In the genomic region with DNA sequence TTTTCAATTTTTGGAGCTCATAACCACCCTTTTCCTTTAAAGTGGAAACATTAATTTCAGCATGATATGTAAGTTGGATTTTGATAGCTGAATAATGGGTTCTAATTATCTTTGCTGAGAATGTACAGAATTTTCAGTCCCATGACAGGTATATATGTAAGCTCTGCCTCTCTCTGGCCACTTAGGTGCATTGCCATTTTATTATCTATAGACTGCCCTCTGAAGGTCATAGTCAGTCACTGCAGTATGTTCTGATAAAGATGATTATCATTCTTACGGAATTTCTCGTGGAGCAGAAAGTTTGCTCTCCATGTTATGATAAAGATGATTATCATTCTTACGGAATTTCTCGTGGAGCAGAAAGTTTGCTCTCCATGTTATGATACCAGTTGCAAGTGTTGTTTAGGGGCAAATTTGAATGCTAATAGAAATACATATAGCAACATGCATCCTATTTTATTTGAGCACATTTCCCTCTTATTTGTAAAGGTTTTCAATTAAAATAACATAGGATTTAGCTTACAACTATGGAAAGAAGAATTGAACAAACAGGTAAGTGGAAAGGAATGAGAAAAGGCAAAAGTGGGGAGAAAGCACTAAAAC, we compare ENCODE assay signal across 9 cellular contexts. TPM values are rescaled to one million over a fixed set of nuclear protein-coding genes. Genes with fewer than 3 reads are reported as not detected.
A peak's percentile ranks its signal among the peaks of the same experiment; 100 is the strongest.
DNase-seq lines count a peak whose midpoint lies in the region; ATAC-seq, FAIRE-seq and TF ChIP-seq lines count a peak whose summit lies in the region.
"Had no signal": no experiment of that assay in that cellular context is flagged by ENCODE, and none has a peak within 500 bp of the region (broad histone marks: within the 10 kb centered on the region; RNA-seq: fewer than 3 reads in every experiment).

No MANE protein-coding gene starts in this region.

- no peak overlapping the region for H3K4me3 ChIP-seq in A549
- H3K4me3 ChIP-seq in GM23248: no peak overlapping the region

- peak; percentile 75 to 88; a peak in 4 of 6 replicates for ATAC-seq in A549

- peaks cover 14% of the 10 kb centered on the region for H3F3A ChIP-seq in GM23248 (ENCODE audit: insufficient read depth)

- H4K20me1 ChIP-seq in GM23248 (ENCODE audit: insufficient read depth): no peaks in the 10 kb centered on the region

- WGBS in A549 (ENCODE audit: missing lambda C conversion rate): 5% methylated on average over 4 of the region's 4 CpGs
- WGBS in GM23248 (ENCODE audit: low coverage in 1 of 2, low lambda C conversion rate in 2 of 2, missing lambda C conversion rate in 2 of 2), 2 experiments: 47 to 51% methylated on average over 4 of the region's 4 CpGs

- H3K9ac ChIP-seq in GM23248: no peak overlapping the region

- TF ChIP-seq POLR2A in A549 (IDR thresholded peaks at IDR 0.05; ENCODE audit: low read length) (no peak), erythroblast (IDR thresholded peaks at IDR 0.05; ENCODE audit: low read length) (no peak)

- POLR2A ChIA-PET in A549 (lab: Yijun Ruan, JAX): no interaction called here

- no peak for TF ChIP-seq EP300 in A549 (IDR thresholded peaks at IDR 0.05)

- no peak overlapping the region for H2AFZ ChIP-seq in GM23248

- DNase-seq in A549 (ENCODE audit: low read depth in 1 of 2, low spot score in 1 of 2) (peak; percentile 10 to 60), GM03348 (ENCODE audit: low spot score) (peak; percentile 24), GM23248 (peak; percentile 77), KBM-7 (peak; percentile 42), RPMI7951 (ENCODE audit: low read depth) (peak; percentile 47), erythroblast (lab: John Stamatoyannopoulos, UW) (peak; percentile 53 to 54), pons (ENCODE audit: low spot score) (peak; percentile 69)
- no peak for DNase-seq in stimulated activated CD8-positive, alpha-beta memory T cell treated with anti-CD3 and anti-CD28 coated beads, Interleukin-4, amount 100 ng/mL, for 48 hours

- H3K4me2 ChIP-seq in A549: no peak overlapping the region
- H3K4me2 ChIP-seq in GM23248 (ENCODE audit: unreplicated experiment): no peak overlapping the region

- no peak for FAIRE-seq in A549 (lab: Jason Lieb, UNC)

- TF ChIP-seq CTCF in A549 (IDR thresholded peaks at IDR 0.05): peak; percentile 83

- no peaks in the 10 kb centered on the region for H3K79me2 ChIP-seq in GM23248 (ENCODE audit: insufficient read depth)

- no peak overlapping the region for H3K27ac ChIP-seq in A549
- no peak overlapping the region for H3K27ac ChIP-seq in GM23248

- no peaks in the 10 kb centered on the region for H3K36me3 ChIP-seq in GM23248 (ENCODE audit: low read depth)

- in situ Hi-C loops in GM23248 (cut with MboI) (no loop called here), KBM-7 (cut with MboI; ENCODE audit: low pct_unique_long_range_greater_than_20kb, low sequenced_read_pairs) (no loop called here)

- no peaks in the 10 kb centered on the region for H3K9me3 ChIP-seq in A549
- no peaks in the 10 kb centered on the region for H3K9me3 ChIP-seq in GM23248 (ENCODE audit: low read depth)

- no peaks in the 10 kb centered on the region for H3K9me2 ChIP-seq in GM23248 (ENCODE audit: insufficient read depth)

- H3K4me1 ChIP-seq in A549 (peaks cover 23% of the 10 kb centered on the region), GM23248 (ENCODE audit: insufficient read depth) (peaks cover 32% of the 10 kb centered on the region)

- TF ChIP-seq RAD21 in A549 (conservative IDR thresholded peaks at IDR 0.05 in 1 of 2, IDR thresholded peaks at IDR 0.05 in 1 of 2): peak; percentile 58 to 65

- CTCF ChIA-PET in A549 (lab: Yijun Ruan, JAX): interaction anchor here (0.6 to 2.8 kb wide), 23 partner anchors 10 to 768 kb away, joined by 3 to 17 read pairs (median 4); no protein-coding TSS in a partner anchor

- H3K27me3 ChIP-seq in GM23248 (replicated peaks; ENCODE audit: insufficient read depth): 0 out of 2 replicates have a peak, but pooled peaks cover 3% of the 10 kb centered on the region

TF ChIP-seq in A549, 52 proteins besides CTCF, POLR2A, EP300 and RAD21:
- TF ChIP-seq JUNB (IDR thresholded peaks at IDR 0.05): no peak
- peak; percentile 26; the same call in 1 of the 2 replicates for TF ChIP-seq GATA3 (IDR thresholded peaks at IDR 0.05; ENCODE audit: borderline replicate concordance)
- TF ChIP-seq JUN (IDR thresholded peaks at IDR 0.05): no peak
- no peak for TF ChIP-seq SREBF2 (IDR thresholded peaks at IDR 0.05)
- no peak for TF ChIP-seq ZSCAN20 (CRISPR knock-in tag; IDR thresholded peaks at IDR 0.05)
- TF ChIP-seq, protein P1, sequence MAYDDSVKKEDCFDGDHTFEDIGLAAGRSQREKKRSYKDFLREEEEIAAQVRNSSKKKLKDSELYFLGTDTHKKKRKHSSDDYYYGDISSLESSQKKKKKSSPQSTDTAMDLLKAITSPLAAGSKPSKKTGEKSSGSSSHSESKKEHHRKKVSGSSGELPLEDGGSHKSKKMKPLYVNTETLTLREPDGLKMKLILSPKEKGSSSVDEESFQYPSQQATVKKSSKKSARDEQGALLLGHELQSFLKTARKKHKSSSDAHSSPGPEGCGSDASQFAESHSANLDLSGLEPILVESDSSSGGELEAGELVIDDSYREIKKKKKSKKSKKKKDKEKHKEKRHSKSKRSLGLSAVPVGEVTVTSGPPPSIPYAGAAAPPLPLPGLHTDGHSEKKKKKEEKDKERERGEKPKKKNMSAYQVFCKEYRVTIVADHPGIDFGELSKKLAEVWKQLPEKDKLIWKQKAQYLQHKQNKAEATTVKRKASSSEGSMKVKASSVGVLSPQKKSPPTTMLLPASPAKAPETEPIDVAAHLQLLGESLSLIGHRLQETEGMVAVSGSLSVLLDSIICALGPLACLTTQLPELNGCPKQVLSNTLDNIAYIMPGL (CRISPR knock-in tag; IDR thresholded peaks at IDR 0.05; ENCODE audit: borderline replicate concordance): no peak
- TF ChIP-seq, protein P2, sequence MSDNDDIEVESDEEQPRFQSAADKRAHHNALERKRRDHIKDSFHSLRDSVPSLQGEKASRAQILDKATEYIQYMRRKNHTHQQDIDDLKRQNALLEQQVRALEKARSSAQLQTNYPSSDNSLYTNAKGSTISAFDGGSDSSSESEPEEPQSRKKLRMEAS (IDR thresholded peaks at IDR 0.05): no peak
- TF ChIP-seq ZC3H11A (IDR thresholded peaks at IDR 0.05): no peak
- TF ChIP-seq, protein P3, sequence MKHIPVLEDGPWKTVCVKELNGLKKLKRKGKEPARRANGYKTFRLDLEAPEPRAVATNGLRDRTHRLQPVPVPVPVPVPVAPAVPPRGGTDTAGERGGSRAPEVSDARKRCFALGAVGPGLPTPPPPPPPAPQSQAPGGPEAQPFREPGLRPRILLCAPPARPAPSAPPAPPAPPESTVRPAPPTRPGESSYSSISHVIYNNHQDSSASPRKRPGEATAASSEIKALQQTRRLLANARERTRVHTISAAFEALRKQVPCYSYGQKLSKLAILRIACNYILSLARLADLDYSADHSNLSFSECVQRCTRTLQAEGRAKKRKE (CRISPR knock-in tag; IDR thresholded peaks at IDR 0.05; ENCODE audit: low read depth): no peak
- TF ChIP-seq ESRRA (IDR thresholded peaks at IDR 0.05; ENCODE audit: borderline replicate concordance, low read length): no peak
- TF ChIP-seq SMC3 (IDR thresholded peaks at IDR 0.05): peak; percentile 75
- TF ChIP-seq HOXA7 (CRISPR knock-in tag; IDR thresholded peaks at IDR 0.05): no peak
- TF ChIP-seq HOXB5 (CRISPR knock-in tag; IDR thresholded peaks at IDR 0.05): no peak
- no peak for TF ChIP-seq KDM5A (IDR thresholded peaks at IDR 0.05)
- no peak for TF ChIP-seq NPAS2 (CRISPR knock-in tag; IDR thresholded peaks at IDR 0.05; ENCODE audit: borderline replicate concordance)
- TF ChIP-seq, protein P4, sequence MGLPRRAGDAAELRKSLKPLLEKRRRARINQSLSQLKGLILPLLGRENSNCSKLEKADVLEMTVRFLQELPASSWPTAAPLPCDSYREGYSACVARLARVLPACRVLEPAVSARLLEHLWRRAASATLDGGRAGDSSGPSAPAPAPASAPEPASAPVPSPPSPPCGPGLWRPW (IDR thresholded peaks at IDR 0.05): no peak
TF ChIP-seq in A549: peak in this region for 2.

RNA-seq across cellular contexts. Expression of a gene that starts 10.4 kb away (rescaled TPM):
- polyA plus RNA-seq in A549 (2011; rRNA removed): 1.1 and 1.8 TPM in 2 replicates
- polyA plus RNA-seq in A549 (2012; cell fraction: cytosol; rRNA removed): 1.4 and 1.7 TPM in 2 replicates
- polyA plus RNA-seq in A549 (2012; cell fraction: nucleus; rRNA removed): 0.60 and 0.64 TPM in 2 replicates
- polyA plus RNA-seq in A549 (2017; fragmentation: RNase III; extraction: RNeasy Plus Mini Kit Qiagen cat#74134 plus additional on column Dnase treatment): 4.0 to 4.5 TPM (median 4.5 TPM) in 3 replicates
- 0.54 TPM in 1 of 2 replicates, not detected in the other for polyA minus RNA-seq in A549 (2011; rRNA and poly(A)+ RNA removed)
- total RNA-seq in GM23248 (2014; rRNA removed; shearing (Covaris generic)): not detected in 2 replicates
- polyA plus RNA-seq in GM23248 (2016; fragmentation: Nextera tagmentation; extraction: Ambion mirVana): 0.96 and 0.98 TPM in 2 replicates
- 1.1 and 1.8 TPM in 2 replicates for total RNA-seq in RPMI7951 (2014; rRNA removed; shearing (Covaris generic))
- polyA plus RNA-seq: IgD-negative memory B cell had no signal

RNA-seq across cellular contexts. Expression of a gene that starts 35.1 kb away (rescaled TPM):
- polyA plus RNA-seq in A549 (2011; rRNA removed): not detected in 2 replicates
- not detected in 2 replicates for polyA plus RNA-seq in A549 (2012; cell fraction: cytosol; rRNA removed)
- not detected in 2 replicates for polyA plus RNA-seq in A549 (2012; cell fraction: nucleus; rRNA removed)
- polyA plus RNA-seq in A549 (2017; fragmentation: RNase III; extraction: RNeasy Plus Mini Kit Qiagen cat#74134 plus additional on column Dnase treatment): not detected in 3 replicates
- not detected in 2 replicates for polyA minus RNA-seq in A549 (2011; rRNA and poly(A)+ RNA removed)
- total RNA-seq in GM23248 (2014; rRNA removed; shearing (Covaris generic)): not detected in 2 replicates
- not detected in 2 replicates for polyA plus RNA-seq in GM23248 (2016; fragmentation: Nextera tagmentation; extraction: Ambion mirVana)
- under 0.01 and 0.10 TPM in 2 replicates for total RNA-seq in RPMI7951 (2014; rRNA removed; shearing (Covaris generic))
- polyA plus RNA-seq: IgD-negative memory B cell had no signal

RNA-seq across cellular contexts. Expression of a gene that starts 42.4 kb away (rescaled TPM):
- 0.25 and 0.48 TPM in 2 replicates for polyA plus RNA-seq in A549 (2011; rRNA removed)
- not detected in 2 replicates for polyA plus RNA-seq in A549 (2012; cell fraction: cytosol; rRNA removed)
- not detected in 2 replicates for polyA plus RNA-seq in A549 (2012; cell fraction: nucleus; rRNA removed)
- 0.10 to 0.17 TPM in 2 of 3 replicates, not detected in the other for polyA plus RNA-seq in A549 (2017; fragmentation: RNase III; extraction: RNeasy Plus Mini Kit Qiagen cat#74134 plus additional on column Dnase treatment)
- polyA minus RNA-seq in A549 (2011; rRNA and poly(A)+ RNA removed): 0.29 TPM in 1 of 2 replicates, not detected in the other
- not detected in 2 replicates for total RNA-seq in GM23248 (2014; rRNA removed; shearing (Covaris generic))
- not detected in 2 replicates for polyA plus RNA-seq in GM23248 (2016; fragmentation: Nextera tagmentation; extraction: Ambion mirVana)
- total RNA-seq in RPMI7951 (2014; rRNA removed; shearing (Covaris generic)): not detected in 2 replicates
- polyA plus RNA-seq: IgD-negative memory B cell had no signal
